ENCODE assay signal across 20 cellular contexts in genomic region chr5:41404757-41405156, GRCh38.
"Had no signal": no experiment of that assay in that cellular context is flagged by ENCODE, and none has a peak within 500 bp of the region (broad histone marks: within the 10 kb centered on the region; RNA-seq: fewer than 3 reads in every experiment).

No MANE protein-coding gene starts in this region.

- H3K27ac ChIP-seq: esophagus muscularis mucosa, left lung, ovary, spleen, tibial nerve had no signal

- H3K4me1 ChIP-seq: left lung, spleen had no signal

- H3K4me3 ChIP-seq: esophagus muscularis mucosa, left lung, ovary, spleen, tibial nerve had no signal

- FAIRE-seq: endothelial cell of umbilical vein, kidney, urothelium cell line had no signal

- H3K9me3 ChIP-seq: ovary had no signal

- ATAC-seq: activated CD8-positive, alpha-beta T cell treated with anti-CD3 and anti-CD28 coated beads for 36 hours; left lung; naive thymus-derived CD8-positive, alpha-beta T cell; sciatic nerve; stimulated activated naive B cell treated with anti-CD40 and anti-IgM and Interleukin-4, amounts not matched to agents 10 μg/mL and 1 μg/mL and 100 μg/mL, for 72 hours had no signal

- H3K27me3 ChIP-seq: esophagus muscularis mucosa, left lung, ovary, spleen, tibial nerve had no signal

- DNase-seq: activated CD4-positive, alpha-beta T cell treated with anti-CD3 and anti-CD28 coated beads, Interleukin-2, amount 10 ng/mL, durations not matched to agents 24 days and 14 days; activated CD8-positive, alpha-beta T cell treated with anti-CD3 and anti-CD28 coated beads for 36 hours; activated naive CD4-positive, alpha-beta T cell treated with Interleukin-2 at 50 U/mL for 16 hours; activated naive CD8-positive, alpha-beta T cell treated with anti-CD3 and anti-CD28 coated beads, Interleukin-2, amount 10 ng/mL, durations not matched to agents 7 days and 5 days; activated T-cell treated with anti-CD3 and anti-CD28 coated beads, Interleukin-2, amount 50 U/mL, for 1 hour; dermis blood vessel endothelial cell; effector memory CD4-positive, alpha-beta T cell; foreskin fibroblast; kidney; left lung; mesendoderm; naive thymus-derived CD8-positive, alpha-beta T cell; ovary; spleen; stimulated activated naive B cell treated with anti-CD40 and anti-IgM and Interleukin-4, amounts not matched to agents 10 μg/mL and 1 μg/mL and 100 μg/mL, for 72 hours had no signal

- H3K36me3 ChIP-seq: esophagus muscularis mucosa, left lung, ovary, spleen, tibial nerve had no signal
